Comparison of ENCODE assay signal across 1 cellular context in genomic region chr15:100093211-100094126, GRCh38.
TF ChIP-seq lines count a peak whose summit lies in the region.

No MANE protein-coding gene starts in this region.

TF ChIP-seq in IMR-90, 13 proteins besides CTCF, POLR2A, EP300 and RAD21 (continued from another document):
- TF ChIP-seq USF2 (IDR thresholded peaks at IDR 0.05; ENCODE audit: low read depth, low read length): no peak
